In the genomic region with DNA sequence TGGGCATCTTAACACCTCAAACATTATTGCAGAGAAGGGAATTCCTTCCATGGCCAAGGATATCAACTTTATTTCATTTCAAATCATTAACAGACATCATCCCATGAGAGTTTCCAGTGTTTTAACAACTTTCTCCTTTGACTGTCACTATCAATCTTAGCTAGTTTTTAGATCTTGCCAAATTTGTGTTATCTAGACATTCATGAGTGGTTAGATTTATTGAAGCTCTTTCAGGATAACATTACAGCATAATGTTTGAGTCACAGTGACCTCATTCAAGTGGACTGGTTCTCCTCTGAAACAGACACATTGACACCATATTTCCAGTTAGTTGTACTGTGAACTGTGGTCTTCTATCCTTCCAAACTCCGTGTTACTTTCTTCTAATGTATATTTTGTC, we compare ENCODE assay signal across 1 cellular context.
TF ChIP-seq lines count a peak whose summit lies in the region.

No MANE protein-coding gene starts in this region.

TF ChIP-seq in SK-N-SH treated with all-trans-retinoic acid at 6 μM for 48 hours, 23 proteins besides CTCF, POLR2A, EP300 and RAD21 (continued from another document):
- TF ChIP-seq ARNTL (CRISPR knock-in tag; IDR thresholded peaks at IDR 0.05; ENCODE audit: borderline replicate concordance, low read depth) (no peak), ZC3H10 (CRISPR knock-in tag; IDR thresholded peaks at IDR 0.05) (no peak)
- TF ChIP-seq, protein P1, sequence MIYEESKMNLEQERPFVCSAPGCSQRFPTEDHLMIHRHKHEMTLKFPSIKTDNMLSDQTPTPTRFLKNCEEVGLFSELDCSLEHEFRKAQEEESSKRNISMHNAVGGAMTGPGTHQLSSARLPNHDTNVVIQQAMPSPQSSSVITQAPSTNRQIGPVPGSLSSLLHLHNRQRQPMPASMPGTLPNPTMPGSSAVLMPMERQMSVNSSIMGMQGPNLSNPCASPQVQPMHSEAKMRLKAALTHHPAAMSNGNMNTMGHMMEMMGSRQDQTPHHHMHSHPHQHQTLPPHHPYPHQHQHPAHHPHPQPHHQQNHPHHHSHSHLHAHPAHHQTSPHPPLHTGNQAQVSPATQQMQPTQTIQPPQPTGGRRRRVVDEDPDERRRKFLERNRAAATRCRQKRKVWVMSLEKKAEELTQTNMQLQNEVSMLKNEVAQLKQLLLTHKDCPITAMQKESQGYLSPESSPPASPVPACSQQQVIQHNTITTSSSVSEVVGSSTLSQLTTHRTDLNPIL (CRISPR knock-in tag; IDR thresholded peaks at IDR 0.05; ENCODE audit: low read depth), result peak; percentile 98
TF ChIP-seq in SK-N-SH treated with all-trans-retinoic acid at 6 μM for 48 hours: peak in this region for 5.
